Comparison of ENCODE assay signal across 20 cellular contexts in the genomic region with DNA sequence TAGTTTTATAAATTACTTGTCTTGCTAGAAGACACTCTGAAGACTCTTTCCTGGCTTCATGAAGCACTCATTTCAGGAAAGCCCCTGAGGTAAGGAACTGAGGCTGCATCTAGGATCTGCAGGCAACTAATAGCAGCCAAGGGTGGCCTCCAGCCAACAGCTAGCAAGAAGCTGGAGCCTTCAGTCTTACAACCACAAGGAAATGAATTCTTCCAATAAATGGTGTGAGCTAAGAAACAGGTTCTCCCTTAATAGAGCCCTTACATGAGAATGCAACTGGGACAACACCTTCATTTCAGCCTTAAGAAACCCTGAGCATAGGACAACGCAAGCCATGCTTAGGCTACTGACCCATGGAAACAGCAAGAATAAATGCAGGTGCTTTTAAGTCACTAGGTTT.
DNase-seq lines count a peak whose midpoint lies in the region; ATAC-seq and TF ChIP-seq lines count a peak whose summit lies in the region.
"Had no signal": no experiment of that assay in that cellular context is flagged by ENCODE, and none has a peak within 500 bp of the region (broad histone marks: within the 10 kb centered on the region; RNA-seq: fewer than 3 reads in every experiment).

No MANE protein-coding gene starts in this region.

- no peak for TF ChIP-seq EP300 in sigmoid colon (IDR thresholded peaks at IDR 0.05)

- BruUV-seq in IMR-90 (replicated peaks; lab: Mats Ljungman, UMichigan) (no TSS peak), PC-9 (replicated peaks; lab: Mats Ljungman, UMichigan) (no TSS peak)

- peaks cover 6% of the 10 kb centered on the region for H3K9me1 ChIP-seq in IMR-90 (ENCODE audit: insufficient read depth, low read length)

- no peak overlapping the region for H2BK5ac ChIP-seq in IMR-90 (ENCODE audit: low read depth, low read length, poor library complexity, severe bottlenecking)

- no peak for TF ChIP-seq CTCF in IMR-90 (conservative IDR thresholded peaks at IDR 0.05; ENCODE audit: low read depth, low read length)
- TF ChIP-seq CTCF in astrocyte of the spinal cord (IDR thresholded peaks at IDR 0.05; ENCODE audit: low read depth, low read length) = no peak
- no peak for TF ChIP-seq CTCF in sigmoid colon (IDR thresholded peaks at IDR 0.05)
- TF ChIP-seq CTCF in PC-9 (conservative IDR thresholded peaks at IDR 0.05) = no peak

- H3K9ac ChIP-seq in IMR-90 (ENCODE audit: low read depth, low read length) = no peak overlapping the region
- H3K9ac ChIP-seq: KMS-11 had no signal

- H3K27ac ChIP-seq in IMR-90 (ENCODE audit: insufficient read depth, low read length) (no peak overlapping the region), sigmoid colon (no peak overlapping the region), PC-9 (no peak overlapping the region)
- H3K27ac ChIP-seq: C4-2B, KMS-11 had no signal

- no peak overlapping the region for H2BK120ac ChIP-seq in IMR-90 (ENCODE audit: low read depth, low read length)

- H3K14ac ChIP-seq in IMR-90 (replicated peaks; ENCODE audit: low read depth, low read length) = no peak overlapping the region; the same call in 1 of the 2 replicates

- no peak overlapping the region; the same call in 1 of the 2 replicates for H4K5ac ChIP-seq in IMR-90 (ENCODE audit: low read depth, low read length)

- H3K4me2 ChIP-seq in IMR-90 (ENCODE audit: low read depth, low read length) (no peak overlapping the region), PC-9 (no peak overlapping the region)
- H3K4me2 ChIP-seq: KMS-11 had no signal

- H4K20me1 ChIP-seq in IMR-90 (ENCODE audit: insufficient read depth, low read length) (no peaks in the 10 kb centered on the region), PC-9 (ENCODE audit: insufficient read depth) (no peaks in the 10 kb centered on the region)

- no peak overlapping the region for H2AK9ac ChIP-seq in IMR-90 (replicated peaks; ENCODE audit: low read depth, low read length, poor library complexity)

- H3K4ac ChIP-seq in IMR-90 (ENCODE audit: low read depth, low read length) = no peak overlapping the region

- H3K9me2 ChIP-seq in PC-9 (ENCODE audit: insufficient read depth) = no peaks in the 10 kb centered on the region

- ATAC-seq in IMR-90 (ENCODE audit: low read depth) (no peak), SK-N-SH treated with all-trans-retinoic acid at 6 μM for 48 hours (no peak)

- TF ChIP-seq POLR2A in IMR-90 (IDR thresholded peaks at IDR 0.05; ENCODE audit: low read depth, low read length) (no peak), sigmoid colon (IDR thresholded peaks at IDR 0.05) (no peak)

- H3K9me3 ChIP-seq in IMR-90 (ENCODE audit: control insufficient read depth, insufficient read depth, low read length) = peaks cover 5% of the 10 kb centered on the region; the same call in 1 of the 2 replicates
- no peaks in the 10 kb centered on the region for H3K9me3 ChIP-seq in sigmoid colon
- H3K9me3 ChIP-seq in PC-9 (ENCODE audit: insufficient read depth, low read depth) = no peaks in the 10 kb centered on the region

- no peak overlapping the region for H3K56ac ChIP-seq in IMR-90 (ENCODE audit: extremely low read depth, insufficient read depth, low read length)

- H4K91ac ChIP-seq in IMR-90 (ENCODE audit: insufficient read depth, low read depth, low read length) = no peak overlapping the region

- peak overlapping the region; percentile 28; the same call in 1 of the 2 replicates for H3K18ac ChIP-seq in IMR-90 (ENCODE audit: low read depth, low read length)

- H3K4me1 ChIP-seq in IMR-90 (ENCODE audit: control insufficient read depth, insufficient read depth, low read length) (peaks cover 18% of the 10 kb centered on the region), sigmoid colon (peaks cover 0 to 57% (median 41%) of the 10 kb centered on the region in 4 donors), PC-9 (replicated peaks; ENCODE audit: insufficient read depth) (peaks cover 4% of the 10 kb centered on the region; the same call in 1 of the 2 replicates)

- H3K27me3 ChIP-seq in IMR-90 (ENCODE audit: control insufficient read depth, insufficient read depth, low read length) (no peaks in the 10 kb centered on the region), sigmoid colon (no peaks in the 10 kb centered on the region), PC-9 (ENCODE audit: insufficient read depth, low read depth) (no peaks in the 10 kb centered on the region)

- in situ Hi-C loops in IMR-90 (cut with MboI; ENCODE audit: low sequenced_read_pairs) = no loop called here
- in situ Hi-C loops in astrocyte of the spinal cord (cut with HindIII; ENCODE audit: low sequenced_read_pairs) = no loop called here

- no CpG with 5 or more reads among the region's 1 CpG for WGBS in IMR-90 (ENCODE audit: extremely low coverage in 2 of 2, insufficient read length in 1 of 2), 2 experiments
- WGBS in sigmoid colon, 2 donors = 83 to 84% methylated on average over 1 of the region's 1 CpG

- DNase-seq in IMR-90 (no peak), astrocyte of the spinal cord (ENCODE audit: low read depth, low spot score) (peak; percentile 42), iris pigment epithelial cell (ENCODE audit: low read depth) (peak; percentile 57), renal cortical epithelial cell (ENCODE audit: low read depth) (peak; percentile 52), sigmoid colon (no peak), PC-9 (no peak)
- DNase-seq in stimulated activated CD4-positive, alpha-beta T cell treated with anti-CD3 and anti-CD28 coated beads, Interleukin-15, amount 100 ng/mL, for 24 hours = no peak
- DNase-seq: DMS53, EL, GF-D8, MV-4-11, NCI-H1105 treated with DMSO at 0.1 percent for 48 hours, NCI-H2081, NCI-H2171 treated with DMSO at 0.1 percent for 48 hours, NCI-H446, NCI-H526, SHP77 had no signal

- H3K36me3 ChIP-seq in IMR-90 (ENCODE audit: control insufficient read depth, insufficient read depth, low read length) = no peaks in the 10 kb centered on the region
- no peaks in the 10 kb centered on the region for H3K36me3 ChIP-seq in sigmoid colon
- no peaks in the 10 kb centered on the region for H3K36me3 ChIP-seq in PC-9 (ENCODE audit: low read depth)

- H2AK5ac ChIP-seq in IMR-90 (ENCODE audit: low read depth, low read length) = 0 out of 2 replicates have a peak overlapping the region, but pooled peaks have one; percentile 72

- H2BK15ac ChIP-seq in IMR-90 (ENCODE audit: low read depth, low read length) = no peak overlapping the region

- H4K8ac ChIP-seq in IMR-90 (ENCODE audit: low read depth in 2 of 2, low read length in 2 of 2) = no peak overlapping the region

- H2AFZ ChIP-seq in IMR-90 (replicated peaks; ENCODE audit: low read length, poor library complexity) (no peak overlapping the region), PC-9 (no peak overlapping the region)

- H3F3A ChIP-seq in PC-9 (ENCODE audit: insufficient read depth, low read depth) = no peaks in the 10 kb centered on the region

- intact Hi-C loops in IMR-90 (cut with micrococcal nuclease) (no loop called here), sigmoid colon (cut with DNase I) (no loop called here), PC-9 (cut with micrococcal nuclease; ENCODE audit: unreplicated experiment) (no loop called here)

- no peak for TF ChIP-seq RAD21 in IMR-90 (IDR thresholded peaks at IDR 0.05; ENCODE audit: low read length)

- H3K4me3 ChIP-seq in IMR-90 (ENCODE audit: insufficient read depth, low read depth, low read length) = no peak overlapping the region
- no peak overlapping the region for H3K4me3 ChIP-seq in astrocyte of the spinal cord (ENCODE audit: low read depth, low read length)
- no peak overlapping the region for H3K4me3 ChIP-seq in sigmoid colon
- H3K4me3 ChIP-seq in PC-9 = no peak overlapping the region

- no peak overlapping the region; the same call in 1 of the 2 replicates for H2BK20ac ChIP-seq in IMR-90 (ENCODE audit: low read depth, low read length)

- dilution Hi-C loops in IMR-90 (cut with HindIII; ENCODE audit: low sequenced_read_pairs, unreplicated experiment) = no loop called here

- no peak overlapping the region for H3K23ac ChIP-seq in IMR-90 (ENCODE audit: low read depth, low read length)

- H3K79me2 ChIP-seq in PC-9 (ENCODE audit: low read depth) = no peaks in the 10 kb centered on the region

- H3K79me1 ChIP-seq in IMR-90 (ENCODE audit: low read depth in 1 of 2, low read length in 2 of 2) = no peaks in the 10 kb centered on the region

- CTCF ChIA-PET in IMR-90 (lab: Yijun Ruan, JAX) (no interaction called here), PC-9 (lab: Charles Lee) (no interaction called here)

- POLR2A ChIA-PET in IMR-90 (lab: Charles Lee; ENCODE audit: unreplicated experiment) (no interaction called here), PC-9 (lab: Charles Lee; ENCODE audit: unreplicated experiment) (interaction anchor here (0.6 kb wide), 1 partner anchor 455 kb away, joined by 13 read pairs; no protein-coding TSS in a partner anchor)

TF ChIP-seq in IMR-90, 13 proteins besides CTCF, POLR2A, EP300 and RAD21:
- TF ChIP-seq FOS (IDR thresholded peaks at IDR 0.05; ENCODE audit: low read depth, low read length) = no peak
- TF ChIP-seq SMC3 (IDR thresholded peaks at IDR 0.05; ENCODE audit: low read depth, low read length) = no peak
- no peak for TF ChIP-seq CHD1 (IDR thresholded peaks at IDR 0.05; ENCODE audit: low read depth, low read length)
- TF ChIP-seq NFE2L2 (IDR thresholded peaks at IDR 0.05; ENCODE audit: low read depth, low read length) = no peak
- TF ChIP-seq MXI1 (IDR thresholded peaks at IDR 0.05; ENCODE audit: borderline replicate concordance, low read depth, low read length) = no peak

TF ChIP-seq in SK-N-SH treated with all-trans-retinoic acid at 6 μM for 48 hours, 23 proteins besides CTCF, POLR2A, EP300 and RAD21 (continues in another document):
- TF ChIP-seq, protein P1, sequence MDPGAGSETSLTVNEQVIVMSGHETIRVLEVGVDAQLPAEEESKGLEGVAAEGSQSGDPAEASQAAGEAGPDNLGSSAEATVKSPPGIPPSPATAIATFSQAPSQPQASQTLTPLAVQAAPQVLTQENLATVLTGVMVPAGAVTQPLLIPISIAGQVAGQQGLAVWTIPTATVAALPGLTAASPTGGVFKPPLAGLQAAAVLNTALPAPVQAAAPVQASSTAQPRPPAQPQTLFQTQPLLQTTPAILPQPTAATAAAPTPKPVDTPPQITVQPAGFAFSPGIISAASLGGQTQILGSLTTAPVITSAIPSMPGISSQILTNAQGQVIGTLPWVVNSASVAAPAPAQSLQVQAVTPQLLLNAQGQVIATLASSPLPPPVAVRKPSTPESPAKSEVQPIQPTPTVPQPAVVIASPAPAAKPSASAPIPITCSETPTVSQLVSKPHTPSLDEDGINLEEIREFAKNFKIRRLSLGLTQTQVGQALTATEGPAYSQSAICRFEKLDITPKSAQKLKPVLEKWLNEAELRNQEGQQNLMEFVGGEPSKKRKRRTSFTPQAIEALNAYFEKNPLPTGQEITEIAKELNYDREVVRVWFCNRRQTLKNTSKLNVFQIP (CRISPR knock-in tag; IDR thresholded peaks at IDR 0.05; ENCODE audit: borderline replicate concordance, low read depth) = no peak
- TF ChIP-seq PPARA (CRISPR knock-in tag; IDR thresholded peaks at IDR 0.05; ENCODE audit: borderline replicate concordance) (no peak), TCF4 (CRISPR knock-in tag; IDR thresholded peaks at IDR 0.05; ENCODE audit: borderline replicate concordance) (no peak), ESRRG (CRISPR knock-in tag; IDR thresholded peaks at IDR 0.05) (no peak)

Comparison
In these comparisons a context has a peak if more than half of its experiments do, and no peak if none do; other contexts are left out.
1. DNase-seq: peak in astrocyte of the spinal cord (single experiment), iris pigment epithelial cell (single experiment) and renal cortical epithelial cell (single experiment); none in IMR-90 (single experiment), sigmoid colon (single experiment), stimulated activated CD4-positive, alpha-beta T cell treated with anti-CD3 and anti-CD28 coated beads, Interleukin-15, amount 100 ng/mL, for 24 hours (single experiment) and PC-9 (0 of 2).